24 cellular contexts compared by ENCODE assay signal in genomic region chr12:110746550-110746949, GRCh38.
"Had no signal": no experiment of that assay in that cellular context is flagged by ENCODE, and none has a peak within 500 bp of the region (broad histone marks: within the 10 kb centered on the region; RNA-seq: fewer than 3 reads in every experiment).

No MANE protein-coding gene starts in this region.

- H3K27ac ChIP-seq: adrenal gland, body of pancreas, colonic mucosa had no signal

- H3K4me3 Mint-ChIP-seq: activated CD8-positive, alpha-beta T cell treated with anti-CD3 and anti-CD28 coated beads for 36 hours; activated naive CD4-positive, alpha-beta T cell treated with anti-CD3 and anti-CD28 coated beads, Interleukin-2, amount 10 ng/mL, durations not matched to agents 7 days and 5 days; activated T-cell treated with anti-CD3 and anti-CD28 coated beads, Interleukin-2, amount 50 U/mL, for 4 hours; activated T-helper 17 cell treated with anti-CD3 and anti-CD28 coated beads, Interleukin-2, amount 50 U/mL, for 72 hours; endodermal cell had no signal

- H3K27me3 Mint-ChIP-seq: activated CD8-positive, alpha-beta T cell treated with anti-CD3 and anti-CD28 coated beads for 36 hours; activated T-helper 17 cell treated with anti-CD3 and anti-CD28 coated beads, Interleukin-2, amount 50 U/mL, for 72 hours had no signal

- H3K36me3 ChIP-seq: adrenal gland, colonic mucosa had no signal

- DNase-seq: activated CD4-positive, alpha-beta T cell treated with anti-CD3 and anti-CD28 coated beads for 1 hour; activated CD4-positive, alpha-beta T cell treated with anti-CD3 and anti-CD28 coated beads for 48 hours; activated CD4-positive, alpha-beta T cell treated with anti-CD3 and anti-CD28 coated beads, Interleukin-2, amount 50 U/mL, for 1 hour; activated CD4-positive, alpha-beta T cell treated with anti-CD3 and anti-CD28 coated beads, Interleukin-2, amount 50 U/mL, for 48 hours; activated CD4-positive, CD25-positive, alpha-beta regulatory T cell; activated CD8-positive, alpha-beta memory T cell treated with anti-CD3 and anti-CD28 coated beads for 24 hours; activated CD8-positive, alpha-beta T cell treated with anti-CD3 and anti-CD28 coated beads for 36 hours; activated gamma-delta T cell; activated naive CD4-positive, alpha-beta T cell; activated naive CD4-positive, alpha-beta T cell treated with anti-CD3 and anti-CD28 coated beads, Interleukin-2, amount 10 ng/mL, durations not matched to agents 7 days and 5 days; activated T-cell treated with anti-CD3 and anti-CD28 coated beads, Interleukin-2, amount 50 U/mL, for 4 hours; adrenal gland; amygdala; body of pancreas; caudate nucleus; colonic mucosa; dorsolateral prefrontal cortex; effector memory CD4-positive, alpha-beta T cell; endodermal cell; foreskin fibroblast; T-helper 2 cell had no signal

- H3K9me3 ChIP-seq: adrenal gland, body of pancreas, colonic mucosa had no signal

- H3K27me3 ChIP-seq: adrenal gland, body of pancreas, colonic mucosa, dorsolateral prefrontal cortex had no signal

- ATAC-seq: activated CD8-positive, alpha-beta T cell treated with anti-CD3 and anti-CD28 coated beads for 36 hours; activated naive CD4-positive, alpha-beta T cell treated with anti-CD3 and anti-CD28 coated beads, Interleukin-2, amount 50 U/mL, for 72 hours; activated T-cell treated with anti-CD3 and anti-CD28 coated beads, Interleukin-2, amount 50 U/mL, for 4 hours; activated T-helper 17 cell treated with anti-CD3 and anti-CD28 coated beads, Interleukin-2, amount 50 U/mL, for 72 hours; body of pancreas; esophagus mucosa had no signal

- H3K27ac Mint-ChIP-seq: activated CD8-positive, alpha-beta T cell treated with anti-CD3 and anti-CD28 coated beads for 36 hours; activated naive CD4-positive, alpha-beta T cell treated with anti-CD3 and anti-CD28 coated beads, Interleukin-2, amount 10 ng/mL, durations not matched to agents 7 days and 5 days; activated naive CD4-positive, alpha-beta T cell treated with anti-CD3 and anti-CD28 coated beads, Interleukin-2, amount 50 U/mL, for 72 hours; activated T-helper 17 cell treated with anti-CD3 and anti-CD28 coated beads, Interleukin-2, amount 50 U/mL, for 72 hours; endodermal cell had no signal

- H3K9me3 Mint-ChIP-seq: activated CD8-positive, alpha-beta T cell treated with anti-CD3 and anti-CD28 coated beads for 36 hours; activated naive CD4-positive, alpha-beta T cell treated with anti-CD3 and anti-CD28 coated beads, Interleukin-2, amount 10 ng/mL, durations not matched to agents 7 days and 5 days; activated T-cell treated with anti-CD3 and anti-CD28 coated beads, Interleukin-2, amount 50 U/mL, for 4 hours; activated T-helper 17 cell treated with anti-CD3 and anti-CD28 coated beads, Interleukin-2, amount 50 U/mL, for 72 hours; endodermal cell had no signal

- H3K4me3 ChIP-seq: adrenal gland, body of pancreas, colonic mucosa, dorsolateral prefrontal cortex had no signal
